17 cellular contexts compared by ENCODE assay signal in the genomic region with DNA sequence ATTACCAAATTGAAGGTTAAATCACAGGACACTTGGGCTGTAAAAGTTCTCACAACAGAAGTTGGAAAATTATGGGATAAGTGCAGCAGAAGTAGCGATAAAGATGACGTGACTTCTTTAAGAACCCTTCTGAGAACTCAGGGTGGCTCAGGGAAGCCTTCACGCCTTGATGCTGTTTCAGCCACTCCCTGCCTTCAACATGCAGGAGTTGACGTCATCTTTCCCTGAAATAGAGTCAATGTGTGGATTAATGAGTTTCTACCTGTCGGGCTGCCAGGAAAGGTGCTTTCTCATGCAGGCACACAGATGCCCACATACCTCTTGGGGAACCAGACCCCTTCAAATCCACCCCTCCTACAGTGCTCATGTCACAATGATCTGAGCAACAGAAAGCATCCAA. TPM values are rescaled to one million over a fixed set of nuclear protein-coding genes. Genes with fewer than 3 reads are reported as not detected.
DNase-seq lines count a peak whose midpoint lies in the region; ATAC-seq and TF ChIP-seq lines count a peak whose summit lies in the region.
"Had no signal": no experiment of that assay in that cellular context is flagged by ENCODE, and none has a peak within 500 bp of the region (broad histone marks: within the 10 kb centered on the region; RNA-seq: fewer than 3 reads in every experiment).

No MANE protein-coding gene starts in this region.

- H4K20me1 ChIP-seq in mammary epithelial cell (ENCODE audit: insufficient read depth, low read length): no peaks in the 10 kb centered on the region

- 93% methylated on average over 5 of the region's 5 CpGs for WGBS in mammary epithelial cell (ENCODE audit: low coverage, missing lambda C conversion rate)

- no TSS peak for BruUV-seq in mammary epithelial cell (replicated peaks; lab: Mats Ljungman, UMichigan)

- no peaks in the 10 kb centered on the region for H3K9me3 ChIP-seq in mammary epithelial cell (replicated peaks; ENCODE audit: insufficient read depth, low read length)

- no peak overlapping the region for H3K9ac ChIP-seq in mammary epithelial cell (ENCODE audit: insufficient read depth, low read length)
- H3K9ac ChIP-seq: BLaER1 treated with 17β-estradiol and CSF1 and Interleukin-3, amounts not matched to agents 10 nM and 100 nM had no signal

- CTCF ChIA-PET in mammary epithelial cell (lab: Charles Lee; ENCODE audit: low non-redundant PET): no interaction called here

- dilution Hi-C loops in mammary epithelial cell (cut with HindIII; ENCODE audit: low sequenced_read_pairs): no loop called here

- H3K27me3 ChIP-seq in mammary epithelial cell (ENCODE audit: insufficient read depth, low read length): no peaks in the 10 kb centered on the region

- no peak overlapping the region for H3K4me2 ChIP-seq in mammary epithelial cell (ENCODE audit: insufficient read depth, low read depth, low read length)

- no peaks in the 10 kb centered on the region for H3K36me3 ChIP-seq in mammary epithelial cell (ENCODE audit: insufficient read depth, low read length)
- H3K36me3 ChIP-seq: BLaER1 treated with 17β-estradiol and CSF1 and Interleukin-3, amounts not matched to agents 10 nM and 100 nM had no signal

- in situ Hi-C loops in mammary epithelial cell (cut with MboI; ENCODE audit: low sequenced_read_pairs in 2 of 2): no loop called here

- H3K79me2 ChIP-seq in mammary epithelial cell (ENCODE audit: insufficient read depth, low read length): no peaks in the 10 kb centered on the region

- TF ChIP-seq CTCF in mammary epithelial cell (conservative IDR thresholded peaks at IDR 0.05 in 1 of 2, IDR thresholded peaks at IDR 0.05 in 1 of 2; ENCODE audit: extremely low read depth in 1 of 2, insufficient read depth in 1 of 2, low read depth in 1 of 2, low read length in 2 of 2): no peak

- H2AFZ ChIP-seq in mammary epithelial cell (ENCODE audit: low read depth, low read length): no peak overlapping the region

- ATAC-seq in esophagus mucosa (peak; percentile 91), HG03457 (IDR thresholded peaks at IDR 0.05; ENCODE audit: unreplicated experiment) (no peak)
- ATAC-seq: CD8-positive, alpha-beta T cell had no signal

- no peak overlapping the region for H3K27ac ChIP-seq in mammary epithelial cell (ENCODE audit: insufficient read depth, low read depth, low read length)
- H3K27ac ChIP-seq: BLaER1 treated with 17β-estradiol and CSF1 and Interleukin-3, amounts not matched to agents 10 nM and 100 nM had no signal

- DNase-seq in HPDE6-E6E7 (ENCODE audit: extremely low spot score) (peak; percentile 14), mammary epithelial cell (peak; percentile 35), renal cortical epithelial cell (ENCODE audit: low read depth) (peak; percentile 38), UCSD-AML1 (lab: John Stamatoyannopoulos, UW; ENCODE audit: unreplicated experiment) (no peak), ureter (ENCODE audit: low spot score) (no peak)
- DNase-seq: CD8-positive, alpha-beta T cell; DMS53; NCI-H1092 treated with DMSO at 0.1 percent for 48 hours; NCI-H146; NCI-H2029 treated with DMSO at 0.1 percent for 48 hours; NCI-H2171; NCI-H526; RPMI8226; SHP77 treated with DMSO at 0.1 percent for 48 hours had no signal

- no peak overlapping the region for H3K4me3 ChIP-seq in mammary epithelial cell (replicated peaks in 1 of 3; ENCODE audit: insufficient read depth in 1 of 3, low read depth in 2 of 3, low read length in 3 of 3)
- H3K4me3 ChIP-seq: BLaER1 treated with 17β-estradiol and CSF1 and Interleukin-3, amounts not matched to agents 10 nM and 100 nM had no signal

- intact Hi-C loops in mammary epithelial cell (cut with micrococcal nuclease): no loop called here

- peaks cover 3% of the 10 kb centered on the region for H3K4me1 ChIP-seq in mammary epithelial cell (ENCODE audit: insufficient read depth, low read length)

RNA-seq across cellular contexts. Expression of a gene that starts 10.8 kb away (rescaled TPM):
- total RNA-seq in mammary epithelial cell: 100 to 1,000 TPM in 1 of 2 donors, 1 to 10 TPM in 1; 4.0 to 146 TPM
- 152 TPM for polyA plus RNA-seq in mammary epithelial cell
- polyA minus RNA-seq in mammary epithelial cell: 268 TPM
- 3.6 TPM for total RNA-seq in esophagus mucosa
- 0.10 and 0.87 TPM in 2 replicates for total RNA-seq in renal cortical epithelial cell
- total RNA-seq in ureter: 15.9 TPM
- total RNA-seq: CD8-positive, alpha-beta T cell had no signal

Comparison
In these comparisons a context has a peak if more than half of its experiments do, and no peak if none do; other contexts are left out.
1. DNase-seq: peak in HPDE6-E6E7 (single experiment), mammary epithelial cell (single experiment) and renal cortical epithelial cell (single experiment); none in UCSD-AML1 (single experiment) and ureter (single experiment).